ENCODE assay signal across 8 cellular contexts in genomic region chr11:747176-748006, GRCh38. TPM values are rescaled to one million over a fixed set of nuclear protein-coding genes. Genes with fewer than 3 reads are reported as not detected.
DNase-seq lines count a peak whose midpoint lies in the region; ATAC-seq and TF ChIP-seq lines count a peak whose summit lies in the region.

Gene TALDO1 (plus strand): TSS chr11:747464. CDS start chr11:747482, 18 bp downstream.

- CTCF ChIA-PET in WTC11 (lab: Charles Lee) = interaction anchor here (0.7 to 2.3 kb wide), 6 partner anchors 9 to 61 kb away, joined by 3 to 30 read pairs (median 6); partner anchors contain the start of gene GATD1

- DNase-seq in ACHN (peak; percentile 85), NCI-H2171 (lab: John Stamatoyannopoulos, UW) (peak; percentile 69), WTC11 (ENCODE audit: low spot score) (peak; percentile 94), islet precursor cell (peak; percentile 96)
- peak; percentile 68 for DNase-seq in central memory CD4-positive, alpha-beta T cell
- peak; percentile 78 to 91 (median 79) for DNase-seq in stimulated activated CD4-positive, alpha-beta T cell treated with anti-CD3 and anti-CD28 coated beads, Interleukin-12 subunit alpha, Interleukin-12 subunit beta, amount 100 ng/mL, for 48 hours (ENCODE audit: low read depth in 2 of 3, low spot score in 1 of 3)

- H3K9me3 Mint-ChIP-seq in WTC11 = no peaks in the 10 kb centered on the region

- no peaks in the 10 kb centered on the region for H3K27me3 Mint-ChIP-seq in WTC11 (ENCODE audit: low read depth)

- peak within 1 kb of the TSS; percentile 80 for H3K4me3 Mint-ChIP-seq in WTC11

- peaks cover 9% of the 10 kb centered on the region for H3K36me3 Mint-ChIP-seq in WTC11

- TF ChIP-seq CTCF in WTC11 (IDR thresholded peaks at IDR 0.05) = no peak

- in situ Hi-C loops in ACHN (cut with HindIII; ENCODE audit: low pct_ligation_motif_present, low pct_unique_long_range_greater_than_20kb, low sequenced_read_pairs) = no loop called here

- POLR2A ChIA-PET in WTC11 (lab: Charles Lee) = interaction anchor here (0.6 to 1.5 kb wide), 8 partner anchors 8 to 97 kb away, joined by 3 to 6 read pairs (median 4); partner anchors contain the start of gene GATD1

- peak within 1 kb of the TSS; percentile 96 for H3K27ac Mint-ChIP-seq in WTC11

- peaks cover 36% of the 10 kb centered on the region for H3K4me1 Mint-ChIP-seq in WTC11

- ATAC-seq in GM18867 (IDR thresholded peaks at IDR 0.05; ENCODE audit: unreplicated experiment) (peak; percentile 82), HG03097 (IDR thresholded peaks at IDR 0.05; ENCODE audit: low FRiP score, unreplicated experiment) (peak; percentile 69), WTC11 (peak; percentile 87)

TF ChIP-seq in WTC11, 78 proteins besides CTCF, POLR2A, EP300 and RAD21 (continues in another document):
- TF ChIP-seq KAT7 (CRISPR knock-in tag; IDR thresholded peaks at IDR 0.05; ENCODE audit: borderline replicate concordance) (no peak), RORB (CRISPR knock-in tag; IDR thresholded peaks at IDR 0.05) (no peak), ARID4B (CRISPR knock-in tag; IDR thresholded peaks at IDR 0.05; ENCODE audit: borderline replicate concordance) (peak; percentile 76; the same call in 1 of the 2 replicates), GABPB1 (CRISPR knock-in tag; IDR thresholded peaks at IDR 0.05) (peak; percentile 22), ATF1 (CRISPR knock-in tag; IDR thresholded peaks at IDR 0.05) (no peak), ZNF396 (CRISPR knock-in tag; IDR thresholded peaks at IDR 0.05; ENCODE audit: borderline replicate concordance) (no peak), EMX1 (CRISPR knock-in tag; IDR thresholded peaks at IDR 0.05) (no peak), SOX15 (CRISPR knock-in tag; IDR thresholded peaks at IDR 0.05) (no peak), CBFB (CRISPR knock-in tag; IDR thresholded peaks at IDR 0.05; ENCODE audit: low read depth) (no peak), E2F4 (CRISPR knock-in tag; IDR thresholded peaks at IDR 0.05; ENCODE audit: borderline replicate concordance, low read depth) (no peak; the same call in 1 of the 2 replicates), ZBTB21 (CRISPR knock-in tag; IDR thresholded peaks at IDR 0.05; ENCODE audit: borderline replicate concordance) (no peak), SMAD4 (CRISPR knock-in tag; IDR thresholded peaks at IDR 0.05) (peak; percentile 81), ZNF317 (CRISPR knock-in tag; IDR thresholded peaks at IDR 0.05; ENCODE audit: borderline replicate concordance, low read depth) (0 out of 2 replicates have a peak, but pooled peaks have one; percentile 27), E2F5 (CRISPR knock-in tag; IDR thresholded peaks at IDR 0.05) (peak; percentile 85)
- TF ChIP-seq, protein P1, sequence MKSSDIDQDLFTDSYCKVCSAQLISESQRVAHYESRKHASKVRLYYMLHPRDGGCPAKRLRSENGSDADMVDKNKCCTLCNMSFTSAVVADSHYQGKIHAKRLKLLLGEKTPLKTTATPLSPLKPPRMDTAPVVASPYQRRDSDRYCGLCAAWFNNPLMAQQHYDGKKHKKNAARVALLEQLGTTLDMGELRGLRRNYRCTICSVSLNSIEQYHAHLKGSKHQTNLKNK (CRISPR knock-in tag; IDR thresholded peaks at IDR 0.05) = no peak
- TF ChIP-seq, protein P2, sequence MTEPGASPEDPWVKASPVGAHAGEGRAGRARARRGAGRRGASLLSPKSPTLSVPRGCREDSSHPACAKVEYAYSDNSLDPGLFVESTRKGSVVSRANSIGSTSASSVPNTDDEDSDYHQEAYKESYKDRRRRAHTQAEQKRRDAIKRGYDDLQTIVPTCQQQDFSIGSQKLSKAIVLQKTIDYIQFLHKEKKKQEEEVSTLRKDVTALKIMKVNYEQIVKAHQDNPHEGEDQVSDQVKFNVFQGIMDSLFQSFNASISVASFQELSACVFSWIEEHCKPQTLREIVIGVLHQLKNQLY (CRISPR knock-in tag; IDR thresholded peaks at IDR 0.05) = 0 out of 2 replicates have a peak, but pooled peaks have one; percentile 55
- TF ChIP-seq, protein P3, sequence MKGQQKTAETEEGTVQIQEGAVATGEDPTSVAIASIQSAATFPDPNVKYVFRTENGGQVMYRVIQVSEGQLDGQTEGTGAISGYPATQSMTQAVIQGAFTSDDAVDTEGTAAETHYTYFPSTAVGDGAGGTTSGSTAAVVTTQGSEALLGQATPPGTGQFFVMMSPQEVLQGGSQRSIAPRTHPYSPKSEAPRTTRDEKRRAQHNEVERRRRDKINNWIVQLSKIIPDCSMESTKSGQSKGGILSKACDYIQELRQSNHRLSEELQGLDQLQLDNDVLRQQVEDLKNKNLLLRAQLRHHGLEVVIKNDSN (CRISPR knock-in tag; IDR thresholded peaks at IDR 0.05) = peak; percentile 19; the same call in 1 of the 2 replicates
- TF ChIP-seq, protein P4, sequence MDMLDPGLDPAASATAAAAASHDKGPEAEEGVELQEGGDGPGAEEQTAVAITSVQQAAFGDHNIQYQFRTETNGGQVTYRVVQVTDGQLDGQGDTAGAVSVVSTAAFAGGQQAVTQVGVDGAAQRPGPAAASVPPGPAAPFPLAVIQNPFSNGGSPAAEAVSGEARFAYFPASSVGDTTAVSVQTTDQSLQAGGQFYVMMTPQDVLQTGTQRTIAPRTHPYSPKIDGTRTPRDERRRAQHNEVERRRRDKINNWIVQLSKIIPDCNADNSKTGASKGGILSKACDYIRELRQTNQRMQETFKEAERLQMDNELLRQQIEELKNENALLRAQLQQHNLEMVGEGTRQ (CRISPR knock-in tag; IDR thresholded peaks at IDR 0.05) = 0 out of 2 replicates have a peak, but pooled peaks have one; percentile 25
- TF ChIP-seq, protein P5, sequence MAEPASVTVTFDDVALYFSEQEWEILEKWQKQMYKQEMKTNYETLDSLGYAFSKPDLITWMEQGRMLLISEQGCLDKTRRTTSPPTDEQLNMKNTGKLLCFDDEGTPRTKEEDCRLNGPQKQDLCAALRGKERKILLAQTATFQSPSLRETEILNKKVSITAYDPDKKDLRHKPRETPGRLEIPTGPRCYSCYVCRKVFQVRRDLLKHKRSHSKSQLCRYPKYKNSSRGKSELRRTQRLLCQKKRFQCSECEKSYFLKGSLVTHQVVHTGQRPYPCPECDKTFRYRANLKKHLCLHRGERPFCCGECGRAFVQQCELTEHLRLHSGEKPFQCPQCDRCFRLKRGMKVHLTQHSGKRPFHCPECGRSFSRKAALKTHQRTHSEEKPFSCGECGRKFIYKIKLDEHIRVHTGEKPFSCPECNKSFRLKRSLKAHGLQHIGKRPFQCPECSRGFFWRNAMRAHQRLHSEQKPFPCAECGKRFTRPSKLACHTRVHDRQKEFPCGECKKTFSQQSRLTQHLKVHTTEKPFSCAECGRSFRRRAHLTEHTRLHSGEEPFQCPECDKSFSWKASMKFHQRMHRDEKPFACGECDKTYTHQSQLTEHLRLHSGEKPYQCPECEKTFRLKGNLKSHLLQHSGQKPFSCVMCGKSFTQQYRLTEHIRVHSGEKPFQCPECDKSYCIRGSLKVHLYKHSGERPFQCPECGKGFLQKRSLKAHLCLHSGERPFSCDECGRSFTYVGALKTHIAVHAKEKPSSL (CRISPR knock-in tag; conservative IDR thresholded peaks at IDR 0.05) = no peak

RNA-seq across cellular contexts. Expression of gene TALDO1, which starts in this region (rescaled TPM):
- 314 to 352 TPM (median 343 TPM) in 3 replicates for total RNA-seq in WTC11 (2021)

Comparison
In these comparisons a context has a peak if more than half of its experiments do, and no peak if none do; other contexts are left out.
1. Peak in every context shown above with its lines: DNase-seq and ATAC-seq.